Comparison of ENCODE assay signal across 2 cellular contexts in the genomic region with DNA sequence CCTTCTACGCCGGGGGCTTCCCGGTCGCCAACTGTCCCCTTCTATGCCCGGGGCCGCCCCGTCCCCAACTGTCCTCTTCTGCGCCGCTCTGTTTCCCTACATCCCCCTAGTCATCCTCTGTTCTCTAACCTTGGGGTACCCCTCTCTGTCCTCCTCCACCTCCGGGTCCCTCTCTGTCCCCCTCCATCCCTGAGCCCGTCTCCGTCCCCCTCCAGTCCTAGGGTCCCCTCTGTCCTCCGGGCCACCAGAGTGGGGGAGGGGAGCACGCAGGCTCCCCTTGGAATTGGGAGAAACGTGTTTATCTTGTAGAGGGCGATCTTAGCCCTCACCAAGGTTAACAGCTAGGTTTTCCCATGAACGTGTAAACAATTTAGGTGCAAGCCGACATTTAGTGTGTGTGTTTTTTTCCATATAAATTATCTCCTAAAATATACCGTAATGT.
TF ChIP-seq lines count a peak whose summit lies in the region.

No MANE protein-coding gene starts in this region.

TF ChIP-seq in HEK293T, 16 proteins besides CTCF, POLR2A, EP300 and RAD21 (continued from another document):
- TF ChIP-seq BHLHE40 (IDR thresholded peaks at IDR 0.05; ENCODE audit: borderline replicate concordance) (no peak), SP1 (IDR thresholded peaks at IDR 0.05) (no peak), L3MBTL2 (conservative IDR thresholded peaks at IDR 0.05) (peak; percentile 48; the same call in 1 of the 2 replicates), FOXK2 (IDR thresholded peaks at IDR 0.05) (no peak), CTBP1 (IDR thresholded peaks at IDR 0.05; ENCODE audit: borderline replicate concordance) (0 out of 2 replicates have a peak, but pooled peaks have one; percentile 24), ELF4 (IDR thresholded peaks at IDR 0.05) (no peak)
TF ChIP-seq in HEK293T: peak in this region for 2.

TF ChIP-seq in SK-N-SH, 30 proteins besides CTCF, POLR2A, EP300 and RAD21 (continued from another document):
- 0 out of 2 replicates have a peak, but pooled peaks have one; percentile 9 for TF ChIP-seq ZBTB33 (IDR thresholded peaks at IDR 0.05; ENCODE audit: borderline replicate concordance, low read depth)
- TF ChIP-seq USF1 (IDR thresholded peaks at IDR 0.05; ENCODE audit: borderline replicate concordance, low read depth) = no peak
- no peak for TF ChIP-seq FOXJ3 (CRISPR knock-in tag; IDR thresholded peaks at IDR 0.05)
- TF ChIP-seq TCF12 (IDR thresholded peaks at IDR 0.05) = peak; percentile 13; the same call in 1 of the 2 replicates
- TF ChIP-seq FOXM1 (IDR thresholded peaks at IDR 0.05; ENCODE audit: low read depth) = no peak
- 0 out of 2 replicates have a peak, but pooled peaks have one; percentile 14 for TF ChIP-seq TAF1 (IDR thresholded peaks at IDR 0.05; ENCODE audit: borderline replicate concordance, low read depth, low read length)
- TF ChIP-seq MEF2A (IDR thresholded peaks at IDR 0.05; ENCODE audit: borderline replicate concordance, low read depth) = no peak
- TF ChIP-seq GABPA (IDR thresholded peaks at IDR 0.05; ENCODE audit: low read depth) = no peak
- TF ChIP-seq, protein P1, sequence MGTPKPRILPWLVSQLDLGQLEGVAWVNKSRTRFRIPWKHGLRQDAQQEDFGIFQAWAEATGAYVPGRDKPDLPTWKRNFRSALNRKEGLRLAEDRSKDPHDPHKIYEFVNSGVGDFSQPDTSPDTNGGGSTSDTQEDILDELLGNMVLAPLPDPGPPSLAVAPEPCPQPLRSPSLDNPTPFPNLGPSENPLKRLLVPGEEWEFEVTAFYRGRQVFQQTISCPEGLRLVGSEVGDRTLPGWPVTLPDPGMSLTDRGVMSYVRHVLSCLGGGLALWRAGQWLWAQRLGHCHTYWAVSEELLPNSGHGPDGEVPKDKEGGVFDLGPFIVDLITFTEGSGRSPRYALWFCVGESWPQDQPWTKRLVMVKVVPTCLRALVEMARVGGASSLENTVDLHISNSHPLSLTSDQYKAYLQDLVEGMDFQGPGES (IDR thresholded peaks at IDR 0.05; ENCODE audit: low read depth, low read length) = no peak
- TF ChIP-seq ELF1 (IDR thresholded peaks at IDR 0.05) = no peak
- no peak; the same call in 1 of the 2 replicates for TF ChIP-seq RXRA (IDR thresholded peaks at IDR 0.05; ENCODE audit: borderline replicate concordance, low read depth)
- peak; percentile 40 for TF ChIP-seq CHD2 (IDR thresholded peaks at IDR 0.05; ENCODE audit: low read length, partially characterized antibody)
- no peak for TF ChIP-seq EZH2phosphoT487 (IDR thresholded peaks at IDR 0.05; ENCODE audit: borderline replicate concordance, low read depth)
- no peak for TF ChIP-seq NFIC (IDR thresholded peaks at IDR 0.05; ENCODE audit: borderline replicate concordance)
- TF ChIP-seq SIN3A (IDR thresholded peaks at IDR 0.05; ENCODE audit: borderline replicate concordance, low read depth, low read length) = no peak
- TF ChIP-seq RFX5 (IDR thresholded peaks at IDR 0.05; ENCODE audit: low read length) = no peak
- no peak for TF ChIP-seq FOSL2 (IDR thresholded peaks at IDR 0.05; ENCODE audit: borderline replicate concordance, low read depth)
- TF ChIP-seq, protein P2, sequence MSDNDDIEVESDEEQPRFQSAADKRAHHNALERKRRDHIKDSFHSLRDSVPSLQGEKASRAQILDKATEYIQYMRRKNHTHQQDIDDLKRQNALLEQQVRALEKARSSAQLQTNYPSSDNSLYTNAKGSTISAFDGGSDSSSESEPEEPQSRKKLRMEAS (IDR thresholded peaks at IDR 0.05; ENCODE audit: low read depth) = no peak
- TF ChIP-seq YY1 (IDR thresholded peaks at IDR 0.05; ENCODE audit: low read depth) = no peak
- TF ChIP-seq, protein P3, sequence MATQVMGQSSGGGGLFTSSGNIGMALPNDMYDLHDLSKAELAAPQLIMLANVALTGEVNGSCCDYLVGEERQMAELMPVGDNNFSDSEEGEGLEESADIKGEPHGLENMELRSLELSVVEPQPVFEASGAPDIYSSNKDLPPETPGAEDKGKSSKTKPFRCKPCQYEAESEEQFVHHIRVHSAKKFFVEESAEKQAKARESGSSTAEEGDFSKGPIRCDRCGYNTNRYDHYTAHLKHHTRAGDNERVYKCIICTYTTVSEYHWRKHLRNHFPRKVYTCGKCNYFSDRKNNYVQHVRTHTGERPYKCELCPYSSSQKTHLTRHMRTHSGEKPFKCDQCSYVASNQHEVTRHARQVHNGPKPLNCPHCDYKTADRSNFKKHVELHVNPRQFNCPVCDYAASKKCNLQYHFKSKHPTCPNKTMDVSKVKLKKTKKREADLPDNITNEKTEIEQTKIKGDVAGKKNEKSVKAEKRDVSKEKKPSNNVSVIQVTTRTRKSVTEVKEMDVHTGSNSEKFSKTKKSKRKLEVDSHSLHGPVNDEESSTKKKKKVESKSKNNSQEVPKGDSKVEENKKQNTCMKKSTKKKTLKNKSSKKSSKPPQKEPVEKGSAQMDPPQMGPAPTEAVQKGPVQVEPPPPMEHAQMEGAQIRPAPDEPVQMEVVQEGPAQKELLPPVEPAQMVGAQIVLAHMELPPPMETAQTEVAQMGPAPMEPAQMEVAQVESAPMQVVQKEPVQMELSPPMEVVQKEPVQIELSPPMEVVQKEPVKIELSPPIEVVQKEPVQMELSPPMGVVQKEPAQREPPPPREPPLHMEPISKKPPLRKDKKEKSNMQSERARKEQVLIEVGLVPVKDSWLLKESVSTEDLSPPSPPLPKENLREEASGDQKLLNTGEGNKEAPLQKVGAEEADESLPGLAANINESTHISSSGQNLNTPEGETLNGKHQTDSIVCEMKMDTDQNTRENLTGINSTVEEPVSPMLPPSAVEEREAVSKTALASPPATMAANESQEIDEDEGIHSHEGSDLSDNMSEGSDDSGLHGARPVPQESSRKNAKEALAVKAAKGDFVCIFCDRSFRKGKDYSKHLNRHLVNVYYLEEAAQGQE (IDR thresholded peaks at IDR 0.05; ENCODE audit: low read depth, low read length) = no peak
